1 cellular context compared by ENCODE assay signal in the genomic region with DNA sequence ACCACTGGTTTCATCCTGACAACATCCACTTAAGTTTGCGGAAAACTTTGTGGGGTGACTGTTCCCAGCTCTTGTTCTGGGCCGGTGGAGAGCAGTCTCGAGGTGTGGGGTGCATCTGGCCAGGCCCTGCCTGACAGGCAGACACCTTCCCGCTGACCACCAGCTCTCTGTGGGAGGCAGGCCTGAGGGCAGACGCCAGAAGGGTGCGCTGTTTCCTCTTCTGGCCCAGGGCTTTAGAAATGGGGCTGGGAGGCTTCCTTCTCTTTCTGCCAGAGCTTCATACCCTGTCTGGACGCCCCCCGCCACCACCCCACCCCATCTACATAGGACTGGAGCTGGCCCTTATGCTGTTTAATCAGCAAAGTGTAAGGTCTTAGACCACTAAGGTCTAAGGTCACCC.
TF ChIP-seq lines count a peak whose summit lies in the region.

No MANE protein-coding gene starts in this region.

TF ChIP-seq in SK-N-SH treated with all-trans-retinoic acid at 6 μM for 48 hours, 23 proteins besides CTCF, POLR2A, EP300 and RAD21 (continued from another document):
- TF ChIP-seq, protein P1, sequence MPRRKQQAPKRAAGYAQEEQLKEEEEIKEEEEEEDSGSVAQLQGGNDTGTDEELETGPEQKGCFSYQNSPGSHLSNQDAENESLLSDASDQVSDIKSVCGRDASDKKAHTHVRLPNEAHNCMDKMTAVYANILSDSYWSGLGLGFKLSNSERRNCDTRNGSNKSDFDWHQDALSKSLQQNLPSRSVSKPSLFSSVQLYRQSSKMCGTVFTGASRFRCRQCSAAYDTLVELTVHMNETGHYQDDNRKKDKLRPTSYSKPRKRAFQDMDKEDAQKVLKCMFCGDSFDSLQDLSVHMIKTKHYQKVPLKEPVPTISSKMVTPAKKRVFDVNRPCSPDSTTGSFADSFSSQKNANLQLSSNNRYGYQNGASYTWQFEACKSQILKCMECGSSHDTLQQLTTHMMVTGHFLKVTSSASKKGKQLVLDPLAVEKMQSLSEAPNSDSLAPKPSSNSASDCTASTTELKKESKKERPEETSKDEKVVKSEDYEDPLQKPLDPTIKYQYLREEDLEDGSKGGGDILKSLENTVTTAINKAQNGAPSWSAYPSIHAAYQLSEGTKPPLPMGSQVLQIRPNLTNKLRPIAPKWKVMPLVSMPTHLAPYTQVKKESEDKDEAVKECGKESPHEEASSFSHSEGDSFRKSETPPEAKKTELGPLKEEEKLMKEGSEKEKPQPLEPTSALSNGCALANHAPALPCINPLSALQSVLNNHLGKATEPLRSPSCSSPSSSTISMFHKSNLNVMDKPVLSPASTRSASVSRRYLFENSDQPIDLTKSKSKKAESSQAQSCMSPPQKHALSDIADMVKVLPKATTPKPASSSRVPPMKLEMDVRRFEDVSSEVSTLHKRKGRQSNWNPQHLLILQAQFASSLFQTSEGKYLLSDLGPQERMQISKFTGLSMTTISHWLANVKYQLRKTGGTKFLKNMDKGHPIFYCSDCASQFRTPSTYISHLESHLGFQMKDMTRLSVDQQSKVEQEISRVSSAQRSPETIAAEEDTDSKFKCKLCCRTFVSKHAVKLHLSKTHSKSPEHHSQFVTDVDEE (CRISPR knock-in tag; IDR thresholded peaks at IDR 0.05): no peak
- no peak for TF ChIP-seq TCF4 (CRISPR knock-in tag; IDR thresholded peaks at IDR 0.05; ENCODE audit: borderline replicate concordance)
- TF ChIP-seq, protein P2, sequence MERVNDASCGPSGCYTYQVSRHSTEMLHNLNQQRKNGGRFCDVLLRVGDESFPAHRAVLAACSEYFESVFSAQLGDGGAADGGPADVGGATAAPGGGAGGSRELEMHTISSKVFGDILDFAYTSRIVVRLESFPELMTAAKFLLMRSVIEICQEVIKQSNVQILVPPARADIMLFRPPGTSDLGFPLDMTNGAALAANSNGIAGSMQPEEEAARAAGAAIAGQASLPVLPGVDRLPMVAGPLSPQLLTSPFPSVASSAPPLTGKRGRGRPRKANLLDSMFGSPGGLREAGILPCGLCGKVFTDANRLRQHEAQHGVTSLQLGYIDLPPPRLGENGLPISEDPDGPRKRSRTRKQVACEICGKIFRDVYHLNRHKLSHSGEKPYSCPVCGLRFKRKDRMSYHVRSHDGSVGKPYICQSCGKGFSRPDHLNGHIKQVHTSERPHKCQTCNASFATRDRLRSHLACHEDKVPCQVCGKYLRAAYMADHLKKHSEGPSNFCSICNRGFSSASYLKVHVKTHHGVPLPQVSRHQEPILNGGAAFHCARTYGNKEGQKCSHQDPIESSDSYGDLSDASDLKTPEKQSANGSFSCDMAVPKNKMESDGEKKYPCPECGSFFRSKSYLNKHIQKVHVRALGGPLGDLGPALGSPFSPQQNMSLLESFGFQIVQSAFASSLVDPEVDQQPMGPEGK (CRISPR knock-in tag; IDR thresholded peaks at IDR 0.05; ENCODE audit: borderline replicate concordance): no peak
